Comparison of ENCODE assay signal across 17 cellular contexts in the genomic region with DNA sequence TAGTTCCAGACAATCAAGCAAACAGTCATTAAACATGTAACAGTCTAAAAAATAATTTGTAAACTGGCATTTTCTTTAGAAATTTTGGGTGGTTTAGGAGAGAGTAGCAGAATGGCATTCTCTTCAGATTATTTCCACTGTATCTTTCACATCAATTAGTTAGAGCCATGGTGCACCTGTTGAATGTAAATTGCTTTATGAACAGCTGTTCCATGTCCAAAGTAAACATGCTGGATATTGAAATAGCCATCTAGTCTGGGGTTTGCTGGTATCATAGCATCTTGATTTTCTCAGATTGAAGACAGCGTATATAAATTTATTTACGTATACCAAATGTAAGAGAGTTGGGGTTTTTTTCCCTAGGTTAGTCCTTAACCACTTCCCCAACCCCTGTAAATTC.
"Had no signal": no experiment of that assay in that cellular context is flagged by ENCODE, and none has a peak within 500 bp of the region (broad histone marks: within the 10 kb centered on the region; RNA-seq: fewer than 3 reads in every experiment).

No MANE protein-coding gene starts in this region.

- H3K9me3 ChIP-seq: sigmoid colon, spleen, testis had no signal

- H3K27me3 ChIP-seq: sigmoid colon, spleen, testis had no signal

- ATAC-seq: activated naive CD4-positive, alpha-beta T cell treated with anti-CD3 and anti-CD28 coated beads, Interleukin-2, amount 50 U/mL, for 72 hours; stimulated activated memory B cell treated with anti-CD40 and anti-IgM and Interleukin-4, amounts not matched to agents 10 μg/mL and 1 μg/mL and 100 μg/mL, for 72 hours had no signal

- H3K36me3 Mint-ChIP-seq: activated naive CD4-positive, alpha-beta T cell treated with anti-CD3 and anti-CD28 coated beads, Interleukin-2, amount 50 U/mL, for 72 hours; mesothelial cell of epicardium; stimulated activated memory B cell treated with anti-CD40 and anti-IgM and Interleukin-4, amounts not matched to agents 10 μg/mL and 1 μg/mL and 100 μg/mL, for 72 hours; type B pancreatic cell had no signal

- H3K9me3 Mint-ChIP-seq: activated T-helper 1 cell treated with anti-CD3 and anti-CD28 coated beads, Interleukin-12 subunit alpha, Interleukin-12 subunit beta, Interleukin-2, Interleukin-4 antibody, amounts not matched to agents 30 ng/mL and 10 ng/mL and 1 ng/mL, durations not matched to agents 14 hours and 24 hours and 36 hours; stimulated activated memory B cell treated with anti-CD40 and anti-IgM and Interleukin-4, amounts not matched to agents 10 μg/mL and 1 μg/mL and 100 μg/mL, for 72 hours; type B pancreatic cell had no signal

- H3K4me1 ChIP-seq: sigmoid colon, spleen, testis had no signal

- H3K27ac ChIP-seq: sigmoid colon, testis had no signal

- H3K4me3 ChIP-seq: sigmoid colon, spleen, testis had no signal

- H3K36me3 ChIP-seq: sigmoid colon, spleen had no signal

- H3K27ac Mint-ChIP-seq: activated naive CD4-positive, alpha-beta T cell treated with anti-CD3 and anti-CD28 coated beads, Interleukin-2, amount 50 U/mL, for 72 hours; activated T-helper 1 cell treated with anti-CD3 and anti-CD28 coated beads, Interleukin-12 subunit alpha, Interleukin-12 subunit beta, Interleukin-2, Interleukin-4 antibody, amounts not matched to agents 30 ng/mL and 10 ng/mL and 1 ng/mL, durations not matched to agents 14 hours and 24 hours and 36 hours; mesothelial cell of epicardium; stimulated activated memory B cell treated with anti-CD40 and anti-IgM and Interleukin-4, amounts not matched to agents 10 μg/mL and 1 μg/mL and 100 μg/mL, for 72 hours; type B pancreatic cell had no signal

- DNase-seq: activated CD4-positive, alpha-beta T cell treated with anti-CD3 and anti-CD28 coated beads, Interleukin-2, amount 50 U/mL, for 4 hours; activated gamma-delta T cell treated with Interleukin-2 at 50 U/mL for 16 hours; cerebellar nuclear complex; cortex of kidney; hypothalamus; islet precursor cell; occipital lobe; posterior cingulate gyrus; sigmoid colon; spleen; stimulated activated CD4-positive, alpha-beta T cell treated with anti-CD3 and anti-CD28 coated beads, Interleukin-4, amount 100 ng/mL, for 4 hours; testis had no signal

- H3K4me1 Mint-ChIP-seq: mesothelial cell of epicardium; stimulated activated memory B cell treated with anti-CD40 and anti-IgM and Interleukin-4, amounts not matched to agents 10 μg/mL and 1 μg/mL and 100 μg/mL, for 72 hours had no signal

- H3K4me3 Mint-ChIP-seq: activated T-helper 1 cell treated with anti-CD3 and anti-CD28 coated beads, Interleukin-12 subunit alpha, Interleukin-12 subunit beta, Interleukin-2, Interleukin-4 antibody, amounts not matched to agents 30 ng/mL and 10 ng/mL and 1 ng/mL, durations not matched to agents 14 hours and 24 hours and 36 hours; mesothelial cell of epicardium; stimulated activated memory B cell treated with anti-CD40 and anti-IgM and Interleukin-4, amounts not matched to agents 10 μg/mL and 1 μg/mL and 100 μg/mL, for 72 hours; type B pancreatic cell had no signal

- H3K27me3 Mint-ChIP-seq: type B pancreatic cell had no signal
